Comparison of ENCODE assay signal across 1 cellular context in the genomic region with DNA sequence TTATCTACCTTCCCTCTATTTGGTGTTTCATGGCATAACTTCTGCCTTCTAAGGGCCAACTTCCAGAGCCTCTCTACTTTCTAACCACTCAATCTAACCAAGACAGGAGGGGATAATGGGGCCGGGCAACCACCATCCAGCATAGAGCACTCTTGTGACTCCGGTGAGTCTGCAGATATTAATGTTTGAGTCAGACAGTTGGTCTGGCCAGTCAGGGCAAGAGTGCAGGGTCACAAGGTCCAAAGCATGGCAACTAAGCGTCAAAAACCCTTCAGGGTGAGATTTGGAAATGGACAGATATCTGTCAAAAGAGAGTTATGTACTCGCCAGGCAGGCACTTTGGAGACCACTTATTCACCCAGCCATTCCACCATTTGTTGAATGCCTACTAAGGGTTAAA.
TF ChIP-seq lines count a peak whose summit lies in the region.

No MANE protein-coding gene starts in this region.

TF ChIP-seq in HCT116, 20 proteins besides CTCF, POLR2A, EP300 and RAD21 (continued from another document):
- TF ChIP-seq, protein P1, sequence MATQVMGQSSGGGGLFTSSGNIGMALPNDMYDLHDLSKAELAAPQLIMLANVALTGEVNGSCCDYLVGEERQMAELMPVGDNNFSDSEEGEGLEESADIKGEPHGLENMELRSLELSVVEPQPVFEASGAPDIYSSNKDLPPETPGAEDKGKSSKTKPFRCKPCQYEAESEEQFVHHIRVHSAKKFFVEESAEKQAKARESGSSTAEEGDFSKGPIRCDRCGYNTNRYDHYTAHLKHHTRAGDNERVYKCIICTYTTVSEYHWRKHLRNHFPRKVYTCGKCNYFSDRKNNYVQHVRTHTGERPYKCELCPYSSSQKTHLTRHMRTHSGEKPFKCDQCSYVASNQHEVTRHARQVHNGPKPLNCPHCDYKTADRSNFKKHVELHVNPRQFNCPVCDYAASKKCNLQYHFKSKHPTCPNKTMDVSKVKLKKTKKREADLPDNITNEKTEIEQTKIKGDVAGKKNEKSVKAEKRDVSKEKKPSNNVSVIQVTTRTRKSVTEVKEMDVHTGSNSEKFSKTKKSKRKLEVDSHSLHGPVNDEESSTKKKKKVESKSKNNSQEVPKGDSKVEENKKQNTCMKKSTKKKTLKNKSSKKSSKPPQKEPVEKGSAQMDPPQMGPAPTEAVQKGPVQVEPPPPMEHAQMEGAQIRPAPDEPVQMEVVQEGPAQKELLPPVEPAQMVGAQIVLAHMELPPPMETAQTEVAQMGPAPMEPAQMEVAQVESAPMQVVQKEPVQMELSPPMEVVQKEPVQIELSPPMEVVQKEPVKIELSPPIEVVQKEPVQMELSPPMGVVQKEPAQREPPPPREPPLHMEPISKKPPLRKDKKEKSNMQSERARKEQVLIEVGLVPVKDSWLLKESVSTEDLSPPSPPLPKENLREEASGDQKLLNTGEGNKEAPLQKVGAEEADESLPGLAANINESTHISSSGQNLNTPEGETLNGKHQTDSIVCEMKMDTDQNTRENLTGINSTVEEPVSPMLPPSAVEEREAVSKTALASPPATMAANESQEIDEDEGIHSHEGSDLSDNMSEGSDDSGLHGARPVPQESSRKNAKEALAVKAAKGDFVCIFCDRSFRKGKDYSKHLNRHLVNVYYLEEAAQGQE (IDR thresholded peaks at IDR 0.05; ENCODE audit: low read depth), result no peak
